11 cellular contexts compared by ENCODE assay signal in genomic region chr1:191695865-191696264, GRCh38.
DNase-seq lines count a peak whose midpoint lies in the region; ATAC-seq and TF ChIP-seq lines count a peak whose summit lies in the region.
"Had no signal": no experiment of that assay in that cellular context is flagged by ENCODE, and none has a peak within 500 bp of the region (broad histone marks: within the 10 kb centered on the region; RNA-seq: fewer than 3 reads in every experiment).

No MANE protein-coding gene starts in this region.

- no peak for TF ChIP-seq CTCF in KMS-11 (conservative IDR thresholded peaks at IDR 0.05; ENCODE audit: low read depth, low read length)

- DNase-seq in A172 (ENCODE audit: low spot score): peak; percentile 61
- DNase-seq in NCI-H774 (lab: John Stamatoyannopoulos, UW): no peak
- no peak for DNase-seq in stimulated activated naive CD4-positive, alpha-beta T cell (lab: John Stamatoyannopoulos, UW)
- no peak for DNase-seq in iPS-NIHi7 (ENCODE audit: extremely low spot score)
- no peak for DNase-seq in activated CD8-positive, alpha-beta memory T cell treated with anti-CD3 and anti-CD28 coated beads, Interleukin-2, amount 50 U/mL, for 4 hours
- DNase-seq: brain microvascular endothelial cell; NCI-H345; stimulated activated CD8-positive, alpha-beta memory T cell treated with anti-CD3 and anti-CD28 coated beads, Interleukin-4, amount 100 ng/mL, for 48 hours had no signal

- no peaks in the 10 kb centered on the region for H3K27me3 ChIP-seq in KMS-11 (ENCODE audit: insufficient read depth, low read depth)
- H3K27me3 ChIP-seq: brain microvascular endothelial cell had no signal

- H3K4me1 ChIP-seq in KMS-11 (ENCODE audit: low read depth, poor library complexity, severe bottlenecking): peaks cover 28% of the 10 kb centered on the region

- H3K36me3 ChIP-seq in KMS-11 (ENCODE audit: insufficient read depth): no peaks in the 10 kb centered on the region
- H3K36me3 ChIP-seq: brain microvascular endothelial cell had no signal

- ATAC-seq in GM19395 (IDR thresholded peaks at IDR 0.05; ENCODE audit: unreplicated experiment): peak; percentile 90
- peak; percentile 82 for ATAC-seq in HG02938 (IDR thresholded peaks at IDR 0.05; ENCODE audit: unreplicated experiment)

- peak overlapping the region; percentile 89 for H2AFZ ChIP-seq in KMS-11 (ENCODE audit: low read depth)

- peak overlapping the region; percentile 71 for H3K4me2 ChIP-seq in KMS-11

- H3K4me3 ChIP-seq in KMS-11 (IDR thresholded peaks at IDR 0.05; ENCODE audit: insufficient read depth, low read depth, low read length): no peak overlapping the region

- H4K20me1 ChIP-seq in KMS-11 (ENCODE audit: insufficient read depth): no peaks in the 10 kb centered on the region

- H3K27ac ChIP-seq in KMS-11: peak overlapping the region; percentile 82
- H3K27ac ChIP-seq: brain microvascular endothelial cell had no signal

- no peaks in the 10 kb centered on the region for H3K79me2 ChIP-seq in KMS-11 (ENCODE audit: insufficient read depth, low read depth)

- peak overlapping the region; percentile 35; the same call in 1 of the 2 replicates for H3K9ac ChIP-seq in KMS-11
